Comparison of ENCODE assay signal across 31 cellular contexts in genomic region chr10:71931295-71931694, GRCh38. TPM values are rescaled to one million over a fixed set of nuclear protein-coding genes. Genes with fewer than 3 reads are reported as not detected.
"Had no signal": no experiment of that assay in that cellular context is flagged by ENCODE, and none has a peak within 500 bp of the region (broad histone marks: within the 10 kb centered on the region; RNA-seq: fewer than 3 reads in every experiment).

No MANE protein-coding gene starts in this region.

- ATAC-seq: activated CD4-positive, alpha-beta T cell treated with anti-CD3 and anti-CD28 coated beads for 36 hours; activated CD4-positive, CD25-positive, alpha-beta regulatory T cell treated with anti-CD3 and anti-CD28 coated beads, Interleukin-2, amount 50 U/mL, for 24 hours; activated CD8-positive, alpha-beta memory T cell treated with anti-CD3 and anti-CD28 coated beads, Interleukin-2, amount 10 ng/mL, durations not matched to agents 7 days and 5 days; activated CD8-positive, alpha-beta T cell treated with anti-CD3 and anti-CD28 coated beads for 36 hours; activated CD8-positive, alpha-beta T cell treated with anti-CD3 and anti-CD28 coated beads, Interleukin-2, amount 10 ng/mL, durations not matched to agents 7 days and 5 days; T-cell; T-helper 17 cell; WTC11 had no signal

- DNase-seq: activated B cell treated with CpG ODN at 0.5 μM for 24 hours; activated CD4-positive, alpha-beta memory T cell treated with anti-CD3 and anti-CD28 coated beads for 36 hours; activated CD4-positive, alpha-beta memory T cell treated with anti-CD3 and anti-CD28 coated beads, Interleukin-2, amount 10 ng/mL, durations not matched to agents 7 days and 5 days; activated CD4-positive, alpha-beta T cell treated with anti-CD3 and anti-CD28 coated beads for 1 hour; activated CD4-positive, alpha-beta T cell treated with anti-CD3 and anti-CD28 coated beads for 36 hours; activated CD4-positive, alpha-beta T cell treated with anti-CD3 and anti-CD28 coated beads for 4 hours; activated CD4-positive, alpha-beta T cell treated with anti-CD3 and anti-CD28 coated beads for 48 hours; activated CD4-positive, alpha-beta T cell treated with anti-CD3 and anti-CD28 coated beads, Interleukin-2, amount 10 ng/mL, durations not matched to agents 24 days and 14 days; activated CD4-positive, alpha-beta T cell treated with anti-CD3 and anti-CD28 coated beads, Interleukin-2, amount 10 ng/mL, durations not matched to agents 7 days and 5 days; activated CD4-positive, alpha-beta T cell treated with anti-CD3 and anti-CD28 coated beads, Interleukin-2, amount 50 U/mL, for 1 hour; activated CD4-positive, alpha-beta T cell treated with anti-CD3 and anti-CD28 coated beads, Interleukin-2, amount 50 U/mL, for 4 hours; activated CD4-positive, alpha-beta T cell treated with anti-CD3 and anti-CD28 coated beads, Interleukin-2, amount 50 U/mL, for 48 hours; activated CD4-positive, CD25-positive, alpha-beta regulatory T cell; activated CD4-positive, CD25-positive, alpha-beta regulatory T cell treated with anti-CD3 and anti-CD28 coated beads, Interleukin-2, amount 50 U/mL, for 72 hours; activated CD8-positive, alpha-beta memory T cell treated with anti-CD3 and anti-CD28 coated beads for 24 hours; activated CD8-positive, alpha-beta memory T cell treated with anti-CD3 and anti-CD28 coated beads, Interleukin-2, amount 10 ng/mL, durations not matched to agents 7 days and 5 days; activated CD8-positive, alpha-beta memory T cell treated with anti-CD3 and anti-CD28 coated beads, Interleukin-2, amount 50 U/mL, for 4 hours; activated CD8-positive, alpha-beta memory T cell treated with anti-CD3 and anti-CD28 coated beads, Interleukin-2, amount 50 U/mL, for 48 hours; activated CD8-positive, alpha-beta T cell treated with anti-CD3 and anti-CD28 coated beads for 36 hours; activated CD8-positive, alpha-beta T cell treated with anti-CD3 and anti-CD28 coated beads, Interleukin-2, amount 10 ng/mL, durations not matched to agents 7 days and 5 days; activated T-cell treated with anti-CD3 and anti-CD28 coated beads for 4 hours; T-cell; T-helper 1 cell; T-helper 17 cell; T-helper 2 cell; T-helper 9 cell; T1000; WERI-Rb-1 had no signal

RNA-seq across cellular contexts. Expression of gene CHST3, which starts 32.9 kb away (rescaled TPM):
- total RNA-seq: activated B cell treated with CpG ODN at 0.5 μM for 24 hours; activated CD8-positive, alpha-beta T cell treated with anti-CD3 and anti-CD28 coated beads, Interleukin-2, amount 10 ng/mL, durations not matched to agents 7 days and 5 days; T-helper 1 cell treated with Interleukin-12 subunit alpha and Interleukin-12 subunit beta and Interleukin-4 antibody, amounts not matched to agents 30 ng/mL and 1 ng/mL, for 36 hours; T-helper 17 cell had no signal
